ENCODE assay signal across 8 cellular contexts in the genomic region with DNA sequence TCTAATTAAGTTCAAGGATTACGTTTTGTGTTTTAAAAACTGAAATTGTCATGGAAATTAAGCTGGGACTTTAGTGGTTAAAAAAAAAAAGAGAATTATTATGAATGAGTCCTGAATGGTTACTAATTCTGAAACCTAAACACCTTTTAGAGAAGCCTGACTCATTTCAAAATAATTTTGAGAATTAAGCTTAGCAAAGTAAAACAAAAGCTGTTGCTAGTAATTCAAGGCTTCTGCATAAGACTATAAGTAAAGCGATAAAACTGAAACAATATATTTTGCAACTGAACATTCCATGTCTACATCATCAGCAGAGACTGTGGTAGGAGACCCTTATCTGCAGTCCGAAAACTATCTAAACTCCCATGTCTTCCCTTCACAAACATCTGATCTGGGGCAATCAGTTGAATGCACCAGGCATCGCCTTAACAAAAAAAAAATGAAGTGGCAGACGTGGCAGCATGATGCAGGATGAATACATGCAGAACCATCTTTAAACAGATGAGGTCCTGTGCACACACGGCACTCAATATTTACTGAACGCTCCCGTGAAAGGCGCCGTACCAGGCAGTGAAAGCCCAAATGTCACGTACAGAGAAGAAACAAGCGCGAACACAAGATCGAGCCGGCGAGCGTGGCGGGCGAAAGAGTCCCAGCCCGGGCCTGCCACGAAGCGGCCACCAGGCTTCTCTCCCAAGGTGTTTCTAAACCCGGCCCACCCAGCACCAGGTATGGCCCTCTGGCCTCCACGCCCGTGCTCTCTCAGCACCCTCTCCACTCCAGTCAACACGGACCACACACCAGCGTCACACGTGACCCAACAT.
DNase-seq lines count a peak whose midpoint lies in the region; ATAC-seq and TF ChIP-seq lines count a peak whose summit lies in the region.

No MANE protein-coding gene starts in this region.

- ATAC-seq in HG02588 (IDR thresholded peaks at IDR 0.05; ENCODE audit: unreplicated experiment) = peak; percentile 54
- peak; percentile 64 for ATAC-seq in activated T-helper 17 cell treated with anti-CD3 and anti-CD28 coated beads, Interleukin-2, amount 50 U/mL, for 72 hours (replicated peaks)

- 89% methylated on average over 28 of the region's 28 CpGs for WGBS in thymus

- H3K27me3 ChIP-seq in GM06990 (replicated peaks; ENCODE audit: control insufficient read depth, insufficient read depth, low read length) = no peaks in the 10 kb centered on the region
- no peaks in the 10 kb centered on the region for H3K27me3 ChIP-seq in thymus (ENCODE audit: control insufficient read depth, insufficient read depth)

- peaks cover 2% of the 10 kb centered on the region for H3K4me1 ChIP-seq in thymus (ENCODE audit: control insufficient read depth, insufficient read depth, low read length)

- H3K4me3 Mint-ChIP-seq in activated T-helper 17 cell treated with anti-CD3 and anti-CD28 coated beads, Interleukin-2, amount 50 U/mL, for 72 hours = peak overlapping the region; percentile 82

- H3K27ac Mint-ChIP-seq in activated T-helper 17 cell treated with anti-CD3 and anti-CD28 coated beads, Interleukin-2, amount 50 U/mL, for 72 hours = peak overlapping the region; percentile 92

- no peaks in the 10 kb centered on the region for H3K9me3 Mint-ChIP-seq in activated T-helper 17 cell treated with anti-CD3 and anti-CD28 coated beads, Interleukin-2, amount 50 U/mL, for 72 hours

- no peak for TF ChIP-seq CTCF in GM06990 (IDR thresholded peaks at IDR 0.05; ENCODE audit: insufficient read depth, low read length, poor library complexity, severe bottlenecking)

- H3K36me3 ChIP-seq in GM06990 (ENCODE audit: control insufficient read depth, insufficient read depth, low read length) = no peaks in the 10 kb centered on the region
- no peaks in the 10 kb centered on the region for H3K36me3 ChIP-seq in thymus (ENCODE audit: control insufficient read depth, insufficient read depth)

- no peaks in the 10 kb centered on the region for H3K9me3 ChIP-seq in thymus (ENCODE audit: control insufficient read depth)

- H3K27ac ChIP-seq in thymus (ENCODE audit: low read depth) = peak overlapping the region; percentile 59

- no peaks in the 10 kb centered on the region for H3K27me3 Mint-ChIP-seq in activated T-helper 17 cell treated with anti-CD3 and anti-CD28 coated beads, Interleukin-2, amount 50 U/mL, for 72 hours

- peaks cover 93% of the 10 kb centered on the region for H3K36me3 Mint-ChIP-seq in activated T-helper 17 cell treated with anti-CD3 and anti-CD28 coated beads, Interleukin-2, amount 50 U/mL, for 72 hours (ENCODE audit: low read depth)

- peaks cover 51% of the 10 kb centered on the region for H3K4me1 Mint-ChIP-seq in activated T-helper 17 cell treated with anti-CD3 and anti-CD28 coated beads, Interleukin-2, amount 50 U/mL, for 72 hours

- H3K4me3 ChIP-seq in GM06990 (replicated peaks; ENCODE audit: low read depth, low read length) (peak overlapping the region; percentile 52), thymus (ENCODE audit: low read length) (no peak overlapping the region)

- DNase-seq in GM06990 (ENCODE audit: extremely low read depth, insufficient read length) (peak; percentile 55), iris pigment epithelial cell (ENCODE audit: low read depth) (peak; percentile 89), NCI-H524 treated with DMSO at 0.1 percent for 48 hours (lab: John Stamatoyannopoulos, UW) (no peak), putamen (ENCODE audit: low spot score) (no peak), NCI-H1092 treated with DMSO at 0.1 percent for 48 hours (lab: John Stamatoyannopoulos, UW) (no peak)

Comparison
In these comparisons a context has a peak if more than half of its experiments do, and no peak if none do; other contexts are left out.
1. DNase-seq: peak in GM06990 (single experiment) and iris pigment epithelial cell (single experiment); none in NCI-H524 treated with DMSO at 0.1 percent for 48 hours (single experiment), putamen (single experiment) and NCI-H1092 treated with DMSO at 0.1 percent for 48 hours (single experiment).